21 cellular contexts compared by ENCODE assay signal in the genomic region with DNA sequence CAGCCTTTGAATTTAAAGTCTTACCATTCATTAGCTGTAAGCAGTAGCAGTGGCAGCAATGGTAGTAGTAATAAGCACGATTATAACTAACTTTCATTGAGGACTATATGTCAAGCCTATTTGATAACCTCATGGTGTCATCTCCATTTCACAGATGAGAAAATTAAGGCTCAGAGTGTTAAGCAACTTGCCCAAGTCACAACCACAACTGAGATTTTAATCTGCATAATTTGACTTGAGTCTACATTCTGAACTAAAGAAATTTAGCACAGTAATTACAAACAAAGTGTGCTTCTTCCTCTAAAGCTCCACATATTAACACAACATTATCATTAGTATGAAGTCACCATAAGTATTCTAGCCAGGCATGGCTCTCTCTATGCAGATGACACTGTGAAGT.
"Had no signal": no experiment of that assay in that cellular context is flagged by ENCODE, and none has a peak within 500 bp of the region (broad histone marks: within the 10 kb centered on the region; RNA-seq: fewer than 3 reads in every experiment).

No MANE protein-coding gene starts in this region.

- H3K9me3 ChIP-seq: colonic mucosa, esophagus squamous epithelium, gastrocnemius medialis, heart right ventricle, left lung, lower lobe of right lung had no signal

- DNase-seq: colonic mucosa; cortex of kidney; effector CD8-positive, alpha-beta T cell; effector memory CD8-positive, alpha-beta T cell; endodermal cell; esophagus squamous epithelium; foreskin fibroblast; gastrocnemius medialis; glutamatergic neuron; head of caudate nucleus; heart right ventricle; hippocampal formation; islet precursor cell; left cardiac atrium; left lung; left ventricle myocardium superior; lower lobe of right lung; mesendoderm; midbrain; naive thymus-derived CD4-positive, alpha-beta T cell had no signal

- H3K27me3 ChIP-seq: colonic mucosa, esophagus squamous epithelium, gastrocnemius medialis, heart right ventricle, left lung had no signal

- ATAC-seq: effector memory CD8-positive, alpha-beta T cell; gastrocnemius medialis; heart right ventricle; left cardiac atrium; left lung; left ventricle myocardium superior; lower lobe of right lung; naive thymus-derived CD4-positive, alpha-beta T cell had no signal

- H3K27ac ChIP-seq: colonic mucosa, esophagus squamous epithelium, gastrocnemius medialis, heart right ventricle, left lung, lower lobe of right lung had no signal

- H3K36me3 ChIP-seq: colonic mucosa had no signal

- FAIRE-seq: endometrium had no signal

- H3K4me3 ChIP-seq: colonic mucosa, esophagus squamous epithelium, gastrocnemius medialis, heart right ventricle, left lung, lower lobe of right lung had no signal

- H3K4me1 ChIP-seq: colonic mucosa, lower lobe of right lung had no signal
